Comparison of ENCODE assay signal across 1 cellular context in genomic region chr16:11265124-11265523, GRCh38.
TF ChIP-seq lines count a peak whose summit lies in the region.

No MANE protein-coding gene starts in this region.

TF ChIP-seq in HepG2, 621 proteins besides CTCF, POLR2A, EP300 and RAD21 (continued from another document):
- no peak for TF ChIP-seq ZXDC (CRISPR knock-in tag; IDR thresholded peaks at IDR 0.05)
- 0 out of 2 replicates have a peak, but pooled peaks have one; percentile 23 for TF ChIP-seq ZBTB33 (CRISPR knock-in tag; IDR thresholded peaks at IDR 0.05)
- TF ChIP-seq KMT2A (CRISPR knock-in tag; IDR thresholded peaks at IDR 0.05), result no peak
- TF ChIP-seq, protein P1, sequence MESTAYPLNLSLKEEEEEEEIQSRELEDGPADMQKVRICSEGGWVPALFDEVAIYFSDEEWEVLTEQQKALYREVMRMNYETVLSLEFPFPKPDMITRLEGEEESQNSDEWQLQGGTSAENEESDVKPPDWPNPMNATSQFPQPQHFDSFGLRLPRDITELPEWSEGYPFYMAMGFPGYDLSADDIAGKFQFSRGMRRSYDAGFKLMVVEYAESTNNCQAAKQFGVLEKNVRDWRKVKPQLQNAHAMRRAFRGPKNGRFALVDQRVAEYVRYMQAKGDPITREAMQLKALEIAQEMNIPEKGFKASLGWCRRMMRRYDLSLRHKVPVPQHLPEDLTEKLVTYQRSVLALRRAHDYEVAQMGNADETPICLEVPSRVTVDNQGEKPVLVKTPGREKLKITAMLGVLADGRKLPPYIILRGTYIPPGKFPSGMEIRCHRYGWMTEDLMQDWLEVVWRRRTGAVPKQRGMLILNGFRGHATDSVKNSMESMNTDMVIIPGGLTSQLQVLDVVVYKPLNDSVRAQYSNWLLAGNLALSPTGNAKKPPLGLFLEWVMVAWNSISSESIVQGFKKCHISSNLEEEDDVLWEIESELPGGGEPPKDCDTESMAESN (CRISPR knock-in tag; conservative IDR thresholded peaks at IDR 0.05), result 0 out of 2 replicates have a peak, but pooled peaks have one; percentile 20
- TF ChIP-seq ZNF484 (CRISPR knock-in tag; IDR thresholded peaks at IDR 0.05; ENCODE audit: borderline replicate concordance, low read depth), result no peak
- TF ChIP-seq ZBTB38 (CRISPR knock-in tag; IDR thresholded peaks at IDR 0.05), result no peak
